In genomic region chr12:11823593-11823992, GRCh38 we compare ENCODE assay signal across 16 cellular contexts.
A peak's percentile ranks its signal among the peaks of the same experiment; 100 is the strongest.
DNase-seq lines count a peak whose midpoint lies in the region; ATAC-seq, FAIRE-seq and TF ChIP-seq lines count a peak whose summit lies in the region.
"Had no signal": no experiment of that assay in that cellular context is flagged by ENCODE, and none has a peak within 500 bp of the region (broad histone marks: within the 10 kb centered on the region; RNA-seq: fewer than 3 reads in every experiment).

No MANE protein-coding gene starts in this region.

- H3K9ac ChIP-seq in OCI-LY3 (ENCODE audit: low read length) (peak overlapping the region; percentile 89), colonic mucosa (ENCODE audit: low read depth in 2 of 2, low read length in 2 of 2) (no peak overlapping the region)

- CTCF ChIA-PET in activated CD4-positive, alpha-beta T cell treated with anti-CD3 and anti-CD28 coated beads for 36 hours (lab: Charles Lee): interaction anchor here (1.0 kb wide), 1 partner anchor 27 kb away, joined by 3 read pairs; no protein-coding TSS in a partner anchor

- TF ChIP-seq POLR2A in sigmoid colon (IDR thresholded peaks at IDR 0.05) (no peak), suprapubic skin (IDR thresholded peaks at IDR 0.05) (no peak)

- peak overlapping the region; percentile 91 for H3K4me2 ChIP-seq in OCI-LY3 (ENCODE audit: low read length)

- intact Hi-C loops in activated CD4-positive, alpha-beta T cell treated with anti-CD3 and anti-CD28 coated beads for 36 hours (cut with DNase I, micrococcal nuclease): no loop called here
- intact Hi-C loops in sigmoid colon (cut with DNase I) (no loop called here), colonic mucosa (cut with DNase I) (no loop called here)

- H3K27me3 ChIP-seq in OCI-LY3 (ENCODE audit: low read depth, low read length) (no peaks in the 10 kb centered on the region), sigmoid colon (no peaks in the 10 kb centered on the region), suprapubic skin (no peaks in the 10 kb centered on the region), colonic mucosa (no peaks in the 10 kb centered on the region)

- peaks cover 58% of the 10 kb centered on the region for H3K4me1 Mint-ChIP-seq in activated CD4-positive, alpha-beta T cell treated with anti-CD3 and anti-CD28 coated beads for 36 hours
- peaks cover 44% of the 10 kb centered on the region for H3K4me1 Mint-ChIP-seq in chondrocyte (ENCODE audit: low read depth)

- H3K27me3 Mint-ChIP-seq in activated CD4-positive, alpha-beta T cell treated with anti-CD3 and anti-CD28 coated beads for 36 hours: no peaks in the 10 kb centered on the region
- H3K27me3 Mint-ChIP-seq in chondrocyte (ENCODE audit: low read depth): no peaks in the 10 kb centered on the region
- H3K27me3 Mint-ChIP-seq: CD4-positive, CD25-positive, alpha-beta regulatory T cell had no signal

- H3K4me1 ChIP-seq in OCI-LY3 (ENCODE audit: low read length) (peaks cover 82% of the 10 kb centered on the region), sigmoid colon (peaks cover 0 to 63% (median 49%) of the 10 kb centered on the region in 4 donors), suprapubic skin (peaks cover 20% of the 10 kb centered on the region), colonic mucosa (peaks cover 7% of the 10 kb centered on the region)

- H3K36me3 ChIP-seq in OCI-LY3 (replicated peaks; ENCODE audit: low read depth, low read length) (peaks cover 8% of the 10 kb centered on the region), sigmoid colon (peaks cover 0 to 6% (median 0%) of the 10 kb centered on the region in 4 donors), suprapubic skin (no peaks in the 10 kb centered on the region), colonic mucosa (no peaks in the 10 kb centered on the region)

- DNase-seq in activated CD4-positive, alpha-beta T cell treated with anti-CD3 and anti-CD28 coated beads for 36 hours: no peak
- no peak for DNase-seq in activated CD4-positive, alpha-beta T cell treated with anti-CD3 and anti-CD28 coated beads for 48 hours
- DNase-seq in chondrocyte (ENCODE audit: low spot score) (no peak), sigmoid colon (no peak), suprapubic skin (ENCODE audit: low spot score in 2 of 2) (no peak), D721Med (ENCODE audit: insufficient read length, low spot score) (no peak), colonic mucosa (no peak)
- DNase-seq: CD4-positive, CD25-positive, alpha-beta regulatory T cell; DMS53; GOT3; NCI-H1417; NCI-H2171; NCI-H774 had no signal

- TF ChIP-seq EP300 in sigmoid colon (IDR thresholded peaks at IDR 0.05) (no peak), suprapubic skin (IDR thresholded peaks at IDR 0.05) (no peak)

- no peak overlapping the region for H3K4me3 Mint-ChIP-seq in activated CD4-positive, alpha-beta T cell treated with anti-CD3 and anti-CD28 coated beads for 36 hours
- peak overlapping the region; percentile 3 for H3K4me3 Mint-ChIP-seq in chondrocyte (ENCODE audit: unreplicated experiment)
- H3K4me3 Mint-ChIP-seq: CD4-positive, CD25-positive, alpha-beta regulatory T cell had no signal

- POLR2A ChIA-PET in activated CD4-positive, alpha-beta T cell treated with anti-CD3 and anti-CD28 coated beads for 36 hours (lab: Charles Lee): no interaction called here

- TF ChIP-seq CTCF in OCI-LY3 (IDR thresholded peaks at IDR 0.05; ENCODE audit: low read depth, low read length) (no peak), chondrocyte (IDR thresholded peaks at IDR 0.05) (no peak), sigmoid colon (IDR thresholded peaks at IDR 0.05) (no peak), suprapubic skin (IDR thresholded peaks at IDR 0.05) (no peak), D721Med (IDR thresholded peaks at IDR 0.05; ENCODE audit: insufficient read depth, missing control alignments) (no peak), colonic mucosa (IDR thresholded peaks at IDR 0.05) (no peak)

- H3K9me3 Mint-ChIP-seq in activated CD4-positive, alpha-beta T cell treated with anti-CD3 and anti-CD28 coated beads for 36 hours (ENCODE audit: low read depth): peaks cover 3% of the 10 kb centered on the region
- H3K9me3 Mint-ChIP-seq in chondrocyte (ENCODE audit: low read depth): no peaks in the 10 kb centered on the region

- H4K20me1 ChIP-seq in OCI-LY3 (ENCODE audit: insufficient read depth, low read length): no peaks in the 10 kb centered on the region

- no peak for FAIRE-seq in D721Med (lab: Jason Lieb, UNC)

- peaks cover 33% of the 10 kb centered on the region for H3K36me3 Mint-ChIP-seq in activated CD4-positive, alpha-beta T cell treated with anti-CD3 and anti-CD28 coated beads for 36 hours (ENCODE audit: low read depth)
- peaks cover 6% of the 10 kb centered on the region for H3K36me3 Mint-ChIP-seq in chondrocyte (ENCODE audit: low read depth)

- H3K27ac Mint-ChIP-seq in activated CD4-positive, alpha-beta T cell treated with anti-CD3 and anti-CD28 coated beads for 36 hours: peak overlapping the region; percentile 82
- peak overlapping the region; percentile 91 for H3K27ac Mint-ChIP-seq in chondrocyte (ENCODE audit: unreplicated experiment)

- H3K4me3 ChIP-seq in OCI-LY3 (ENCODE audit: low read length): peak overlapping the region; percentile 50; the same call in 1 of the 2 replicates
- no peak overlapping the region for H3K4me3 ChIP-seq in sigmoid colon
- no peak overlapping the region for H3K4me3 ChIP-seq in suprapubic skin
- no peak overlapping the region for H3K4me3 ChIP-seq in colonic mucosa
- H3K4me3 ChIP-seq: skin epidermis had no signal

- 98% methylated on average over 9 of the region's 9 CpGs for WGBS in sigmoid colon, 2 donors
- WGBS in suprapubic skin: 98% methylated on average over 9 of the region's 9 CpGs

- no peak overlapping the region for H2AFZ ChIP-seq in OCI-LY3 (ENCODE audit: low read depth, low read length)

- peaks cover 72% of the 10 kb centered on the region for H3K79me2 ChIP-seq in OCI-LY3 (ENCODE audit: low read length)

- no peak for ATAC-seq in activated CD4-positive, alpha-beta T cell treated with anti-CD3 and anti-CD28 coated beads for 36 hours
- ATAC-seq: Panc1 had no signal

- no peaks in the 10 kb centered on the region for H3K9me3 ChIP-seq in OCI-LY3 (ENCODE audit: insufficient read depth, low read length)
- H3K9me3 ChIP-seq in sigmoid colon: no peaks in the 10 kb centered on the region
- H3K9me3 ChIP-seq in suprapubic skin: no peaks in the 10 kb centered on the region
- no peaks in the 10 kb centered on the region for H3K9me3 ChIP-seq in colonic mucosa

- H3K27ac ChIP-seq in OCI-LY3 (ENCODE audit: low read length) (peak overlapping the region; percentile 97), sigmoid colon (peak overlapping the region in 3 of 4 donors; percentile 57 to 66 (median 65)), suprapubic skin (no peak overlapping the region), colonic mucosa (no peak overlapping the region)

Comparison
In these comparisons a context has a peak if more than half of its experiments do, and no peak if none do; other contexts are left out.
1. H3K27ac ChIP-seq: peak in OCI-LY3 (single experiment) and sigmoid colon (3 of 4); none in suprapubic skin (single experiment) and colonic mucosa (single experiment).